In the genomic region with DNA sequence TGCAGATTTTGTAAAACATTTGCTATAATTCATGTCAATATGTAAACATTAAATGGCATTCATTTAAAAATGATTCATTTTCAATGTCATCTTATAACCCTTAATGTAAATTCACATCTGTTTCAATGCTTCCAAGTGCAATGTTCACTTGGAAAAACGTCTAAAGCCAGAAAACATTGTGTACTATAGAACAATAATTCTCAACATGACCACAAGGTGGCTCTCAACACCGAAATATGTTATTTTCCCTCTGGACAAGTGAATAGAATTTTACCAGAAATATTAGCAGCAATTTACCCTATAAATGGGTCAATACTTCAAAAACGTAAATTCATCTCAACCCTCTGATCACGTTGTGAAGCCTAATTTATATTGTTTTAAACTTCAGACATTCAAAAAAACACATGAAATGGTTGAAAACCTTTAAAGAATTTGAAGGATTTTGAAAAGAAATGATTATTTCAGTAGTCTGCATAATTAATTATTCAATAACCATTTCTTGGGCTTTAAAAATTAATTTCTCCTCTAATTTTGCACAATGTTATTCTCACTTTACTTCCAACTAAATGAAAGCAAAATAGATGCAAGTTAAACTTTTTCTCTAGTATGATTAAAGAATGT, we compare ENCODE assay signal across 8 cellular contexts. TPM values are rescaled to one million over a fixed set of nuclear protein-coding genes. Genes with fewer than 3 reads are reported as not detected.
DNase-seq lines count a peak whose midpoint lies in the region; ATAC-seq and TF ChIP-seq lines count a peak whose summit lies in the region.

No MANE protein-coding gene starts in this region.

- POLR2A ChIA-PET in A673 (lab: Charles Lee; ENCODE audit: low non-redundant PET): no interaction called here

- BruUV-seq in A673 (replicated peaks; lab: Mats Ljungman, UMichigan): no TSS peak

- H3K4me1 ChIP-seq in A673 (ENCODE audit: insufficient read depth, low read length, poor library complexity, severe bottlenecking) (no peaks in the 10 kb centered on the region), testis (no peaks in the 10 kb centered on the region)

- no peaks in the 10 kb centered on the region for H3K36me3 ChIP-seq in A673 (ENCODE audit: insufficient read depth, low read length, poor library complexity, severe bottlenecking)
- no peaks in the 10 kb centered on the region for H3K36me3 ChIP-seq in testis (ENCODE audit: low read depth, missing control alignments)
- no peaks in the 10 kb centered on the region for H3K36me3 ChIP-seq in MG63

- in situ Hi-C loops in GM13976 (cut with MboI; ENCODE audit: low sequenced_read_pairs, unreplicated experiment): no loop called here

- H3K27me3 ChIP-seq in A673 (replicated peaks; ENCODE audit: insufficient read depth, low read depth, low read length, poor library complexity) (no peaks in the 10 kb centered on the region), testis (no peaks in the 10 kb centered on the region), MG63 (no peaks in the 10 kb centered on the region)

- TF ChIP-seq CTCF in A673 (conservative IDR thresholded peaks at IDR 0.05; ENCODE audit: low read depth, low read length) (peak; percentile 70), GM13976 (IDR thresholded peaks at IDR 0.05; ENCODE audit: borderline replicate concordance, control extremely low read depth, extremely low read depth, insufficient read depth, missing control alignments) (peak; percentile 39), LNCAP (IDR thresholded peaks at IDR 0.05) (peak; percentile 66), testis (IDR thresholded peaks at IDR 0.05) (peak; percentile 36 to 61 (median 45))

- WGBS in testis, 2 donors: 12 to 27% methylated on average over 4 of the region's 4 CpGs

- H3K27ac ChIP-seq in A673 (ENCODE audit: low read depth, low read length, poor library complexity, severe bottlenecking) (no peak overlapping the region), testis (no peak overlapping the region)

- DNase-seq in A673 (ENCODE audit: low spot score) (peak; percentile 60), GM13976 (ENCODE audit: low spot score) (peak; percentile 16), SHP77 (lab: John Stamatoyannopoulos, UW) (peak; percentile 52 to 66), fibroblast of the conjunctiva (ENCODE audit: low read depth) (peak; percentile 23), testis (peak; percentile 16), MG63 (no peak)
- DNase-seq in stimulated activated naive CD8-positive, alpha-beta T cell treated with anti-CD3 and anti-CD28 coated beads, Interleukin-15, Interleukin-2, amounts not matched to agents 100 U/mL and 50 U/mL, for 24 hours: no peak

- H3K4me3 ChIP-seq in A673 (ENCODE audit: low read depth, low read length, poor library complexity, severe bottlenecking) (no peak overlapping the region), testis (no peak overlapping the region), MG63 (no peak overlapping the region)

- CTCF ChIA-PET in A673 (lab: Charles Lee): no interaction called here

- no peak for TF ChIP-seq POLR2A in testis (IDR thresholded peaks at IDR 0.05)

- H3K9me3 ChIP-seq in A673 (ENCODE audit: low read depth, low read length, poor library complexity, severe bottlenecking) (no peaks in the 10 kb centered on the region), testis (no peaks in the 10 kb centered on the region), MG63 (no peaks in the 10 kb centered on the region)

- no peak for ATAC-seq in stimulated activated naive CD8-positive, alpha-beta T cell treated with anti-CD3 and anti-CD28 coated beads, Interleukin-15, Interleukin-2, amounts not matched to agents 100 U/mL and 50 U/mL, for 24 hours

- intact Hi-C loops in A673 (cut with micrococcal nuclease; ENCODE audit: unreplicated experiment) (loop anchor here (10.0 kb wide), 1 partner anchor 1701 kb away; no protein-coding TSS in a partner anchor), testis (cut with DNase I; ENCODE audit: low total_unique reads) (no loop called here)

RNA-seq across cellular contexts. Expression of a gene that starts 11.0 kb away (rescaled TPM):
- total RNA-seq in A673 (2021) (1.2 and 1.4 TPM in 2 replicates), testis (1 to 10 TPM in 1 of 2 donors, under 1 TPM in 1; 0.74 to 1.4 TPM)
- 0.84 TPM for polyA plus RNA-seq in testis (ENCODE audit: insufficient read depth, low read depth, low replicate concordance)
- total RNA-seq in MG63 (2014; rRNA removed; shearing (Covaris generic); ENCODE audit: low replicate concordance): 0.89 and 1.6 TPM in 2 replicates

Comparison
In these comparisons a context has a peak if more than half of its experiments do, and no peak if none do; other contexts are left out.
1. DNase-seq: peak in A673 (single experiment), GM13976 (single experiment), SHP77 (2 of 2), fibroblast of the conjunctiva (single experiment) and testis (single experiment); none in MG63 (single experiment) and stimulated activated naive CD8-positive, alpha-beta T cell treated with anti-CD3 and anti-CD28 coated beads, Interleukin-15, Interleukin-2, amounts not matched to agents 100 U/mL and 50 U/mL, for 24 hours (single experiment).
2. Peak in every context shown above with its lines, with median percentiles within 50 percentile points of each other: CTCF ChIP-seq.